In the genomic region with DNA sequence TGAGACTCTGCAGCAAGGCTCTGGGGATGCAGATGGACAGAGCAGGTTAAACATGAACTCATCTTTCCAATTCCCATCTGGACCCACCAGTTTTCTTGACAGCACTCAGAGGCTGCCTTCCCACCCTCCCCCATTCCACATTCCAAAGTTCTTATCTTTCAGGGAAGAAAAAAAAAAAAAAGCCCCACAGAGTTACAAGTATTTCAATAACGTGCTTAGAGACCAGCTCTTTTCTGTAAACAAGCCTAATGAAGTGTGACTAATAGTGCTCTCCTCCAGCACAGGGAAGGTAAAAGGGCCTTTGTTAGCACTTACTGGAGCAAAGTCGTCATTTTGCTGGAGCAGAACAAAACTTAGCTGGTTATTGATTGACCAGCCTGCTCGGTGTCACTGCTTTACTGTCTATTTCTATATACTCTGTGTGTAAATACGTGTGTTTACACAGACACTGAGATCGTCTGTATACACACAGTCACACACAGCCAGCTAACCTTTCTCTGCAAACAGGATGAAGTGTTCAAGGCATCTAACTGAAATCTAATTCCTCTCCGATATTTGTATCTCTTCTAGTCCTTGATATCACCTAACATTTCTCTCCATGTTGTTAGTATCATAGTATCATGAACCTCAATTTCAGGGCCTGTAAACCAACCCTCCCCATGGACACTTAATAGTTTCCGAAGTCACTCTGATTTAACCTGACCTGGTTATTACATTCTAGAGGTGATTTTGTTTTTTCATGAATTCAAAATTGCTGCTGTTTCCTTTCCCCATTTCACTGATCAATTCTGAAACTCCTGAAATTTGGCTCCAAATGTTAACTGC, we compare ENCODE assay signal across 1 cellular context.
TF ChIP-seq lines count a peak whose summit lies in the region.

No MANE protein-coding gene starts in this region.

TF ChIP-seq in IMR-90, 13 proteins besides CTCF, POLR2A, EP300 and RAD21 (continued from another document):
- TF ChIP-seq MAZ (IDR thresholded peaks at IDR 0.05; ENCODE audit: borderline replicate concordance, low read depth, low read length) = no peak
- TF ChIP-seq FOS (IDR thresholded peaks at IDR 0.05; ENCODE audit: low read depth, low read length) = peak; percentile 49; the same call in 1 of the 2 replicates
- TF ChIP-seq, protein P1, sequence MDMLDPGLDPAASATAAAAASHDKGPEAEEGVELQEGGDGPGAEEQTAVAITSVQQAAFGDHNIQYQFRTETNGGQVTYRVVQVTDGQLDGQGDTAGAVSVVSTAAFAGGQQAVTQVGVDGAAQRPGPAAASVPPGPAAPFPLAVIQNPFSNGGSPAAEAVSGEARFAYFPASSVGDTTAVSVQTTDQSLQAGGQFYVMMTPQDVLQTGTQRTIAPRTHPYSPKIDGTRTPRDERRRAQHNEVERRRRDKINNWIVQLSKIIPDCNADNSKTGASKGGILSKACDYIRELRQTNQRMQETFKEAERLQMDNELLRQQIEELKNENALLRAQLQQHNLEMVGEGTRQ (IDR thresholded peaks at IDR 0.05; ENCODE audit: low read depth, low read length) = no peak
- peak; percentile 11 for TF ChIP-seq RCOR1 (IDR thresholded peaks at IDR 0.05; ENCODE audit: insufficient replicate concordance, low read length)
- no peak for TF ChIP-seq SMC3 (IDR thresholded peaks at IDR 0.05; ENCODE audit: low read depth, low read length)
- peak; percentile 86 for TF ChIP-seq BHLHE40 (IDR thresholded peaks at IDR 0.05; ENCODE audit: low read depth, low read length)
- no peak for TF ChIP-seq NFE2L2 (IDR thresholded peaks at IDR 0.05; ENCODE audit: low read depth, low read length)
- TF ChIP-seq, protein P2, sequence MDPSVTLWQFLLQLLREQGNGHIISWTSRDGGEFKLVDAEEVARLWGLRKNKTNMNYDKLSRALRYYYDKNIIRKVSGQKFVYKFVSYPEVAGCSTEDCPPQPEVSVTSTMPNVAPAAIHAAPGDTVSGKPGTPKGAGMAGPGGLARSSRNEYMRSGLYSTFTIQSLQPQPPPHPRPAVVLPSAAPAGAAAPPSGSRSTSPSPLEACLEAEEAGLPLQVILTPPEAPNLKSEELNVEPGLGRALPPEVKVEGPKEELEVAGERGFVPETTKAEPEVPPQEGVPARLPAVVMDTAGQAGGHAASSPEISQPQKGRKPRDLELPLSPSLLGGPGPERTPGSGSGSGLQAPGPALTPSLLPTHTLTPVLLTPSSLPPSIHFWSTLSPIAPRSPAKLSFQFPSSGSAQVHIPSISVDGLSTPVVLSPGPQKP (IDR thresholded peaks at IDR 0.05; ENCODE audit: borderline replicate concordance, low read depth, low read length) = no peak
TF ChIP-seq in IMR-90: peak in this region for 4.
